In the genomic region with DNA sequence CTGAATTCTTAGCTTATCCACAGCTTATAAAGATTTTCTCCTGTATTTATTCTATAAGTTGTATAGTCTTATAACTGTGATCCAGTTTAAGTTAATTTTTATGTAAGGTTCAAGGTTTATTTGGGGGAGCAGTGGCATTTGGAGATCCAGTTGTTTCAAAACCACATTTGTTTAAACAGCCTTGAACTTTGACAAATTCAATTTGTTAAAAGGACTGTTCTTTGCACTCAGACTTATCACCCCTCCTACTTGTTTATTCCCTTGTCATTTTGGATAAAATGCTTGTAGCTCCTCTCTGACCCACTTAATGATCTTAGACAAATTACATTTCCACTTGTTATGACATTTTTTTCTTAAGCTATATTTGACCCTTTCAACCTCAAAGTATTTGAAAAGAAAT, we compare ENCODE assay signal across 1 cellular context.
TF ChIP-seq lines count a peak whose summit lies in the region.

No MANE protein-coding gene starts in this region.

TF ChIP-seq in HepG2, 621 proteins besides CTCF, POLR2A, EP300 and RAD21 (continued from another document and continues in another):
- TF ChIP-seq CEBPZ (IDR thresholded peaks at IDR 0.05; ENCODE audit: low read length) = no peak
- no peak for TF ChIP-seq PCBP2 (optimal IDR thresholded peaks at IDR 0.05; ENCODE audit: low read depth, low read length, poor library complexity, severe bottlenecking)
- TF ChIP-seq, protein P1, sequence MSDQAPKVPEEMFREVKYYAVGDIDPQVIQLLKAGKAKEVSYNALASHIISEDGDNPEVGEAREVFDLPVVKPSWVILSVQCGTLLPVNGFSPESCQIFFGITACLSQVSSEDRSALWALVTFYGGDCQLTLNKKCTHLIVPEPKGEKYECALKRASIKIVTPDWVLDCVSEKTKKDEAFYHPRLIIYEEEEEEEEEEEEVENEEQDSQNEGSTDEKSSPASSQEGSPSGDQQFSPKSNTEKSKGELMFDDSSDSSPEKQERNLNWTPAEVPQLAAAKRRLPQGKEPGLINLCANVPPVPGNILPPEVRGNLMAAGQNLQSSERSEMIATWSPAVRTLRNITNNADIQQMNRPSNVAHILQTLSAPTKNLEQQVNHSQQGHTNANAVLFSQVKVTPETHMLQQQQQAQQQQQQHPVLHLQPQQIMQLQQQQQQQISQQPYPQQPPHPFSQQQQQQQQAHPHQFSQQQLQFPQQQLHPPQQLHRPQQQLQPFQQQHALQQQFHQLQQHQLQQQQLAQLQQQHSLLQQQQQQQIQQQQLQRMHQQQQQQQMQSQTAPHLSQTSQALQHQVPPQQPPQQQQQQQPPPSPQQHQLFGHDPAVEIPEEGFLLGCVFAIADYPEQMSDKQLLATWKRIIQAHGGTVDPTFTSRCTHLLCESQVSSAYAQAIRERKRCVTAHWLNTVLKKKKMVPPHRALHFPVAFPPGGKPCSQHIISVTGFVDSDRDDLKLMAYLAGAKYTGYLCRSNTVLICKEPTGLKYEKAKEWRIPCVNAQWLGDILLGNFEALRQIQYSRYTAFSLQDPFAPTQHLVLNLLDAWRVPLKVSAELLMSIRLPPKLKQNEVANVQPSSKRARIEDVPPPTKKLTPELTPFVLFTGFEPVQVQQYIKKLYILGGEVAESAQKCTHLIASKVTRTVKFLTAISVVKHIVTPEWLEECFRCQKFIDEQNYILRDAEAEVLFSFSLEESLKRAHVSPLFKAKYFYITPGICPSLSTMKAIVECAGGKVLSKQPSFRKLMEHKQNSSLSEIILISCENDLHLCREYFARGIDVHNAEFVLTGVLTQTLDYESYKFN (CRISPR knock-in tag; conservative IDR thresholded peaks at IDR 0.05) = peak; percentile 86
- TF ChIP-seq, protein P2, sequence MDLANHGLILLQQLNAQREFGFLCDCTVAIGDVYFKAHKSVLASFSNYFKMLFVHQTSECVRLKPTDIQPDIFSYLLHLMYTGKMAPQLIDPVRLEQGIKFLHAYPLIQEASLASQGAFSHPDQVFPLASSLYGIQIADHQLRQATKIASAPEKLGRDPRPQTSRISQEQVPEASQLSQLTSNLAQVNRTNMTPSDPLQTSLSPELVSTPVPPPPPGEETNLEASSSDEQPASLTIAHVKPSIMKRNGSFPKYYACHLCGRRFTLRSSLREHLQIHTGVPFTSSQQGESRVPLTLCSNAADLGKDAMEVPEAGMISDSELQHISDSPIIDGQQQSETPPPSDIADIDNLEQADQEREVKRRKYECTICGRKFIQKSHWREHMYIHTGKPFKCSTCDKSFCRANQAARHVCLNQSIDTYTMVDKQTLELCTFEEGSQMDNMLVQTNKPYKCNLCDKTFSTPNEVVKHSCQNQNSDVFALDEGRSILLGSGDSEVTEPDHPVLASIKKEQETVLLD (CRISPR knock-in tag; IDR thresholded peaks at IDR 0.05; ENCODE audit: low read depth) = no peak
- TF ChIP-seq KAT7 (CRISPR knock-in tag; IDR thresholded peaks at IDR 0.05; ENCODE audit: borderline replicate concordance) = no peak
- no peak for TF ChIP-seq IRF1 (CRISPR knock-in tag; IDR thresholded peaks at IDR 0.05; ENCODE audit: low read depth)
- no peak for TF ChIP-seq JDP2 (CRISPR knock-in tag; IDR thresholded peaks at IDR 0.05; ENCODE audit: borderline replicate concordance)
- TF ChIP-seq SMC3 (IDR thresholded peaks at IDR 0.05; ENCODE audit: low read length) = no peak
- TF ChIP-seq ZNF883 (CRISPR knock-in tag; IDR thresholded peaks at IDR 0.05; ENCODE audit: not compliant biosample characterization) = no peak
- no peak for TF ChIP-seq ZNF101 (CRISPR knock-in tag; IDR thresholded peaks at IDR 0.05; ENCODE audit: borderline replicate concordance, low read depth)
- TF ChIP-seq CBFB (CRISPR knock-in tag; IDR thresholded peaks at IDR 0.05) = peak; percentile 73
- TF ChIP-seq FOXA1 (IDR thresholded peaks at IDR 0.05) = no peak
- peak; percentile 30; the same call in 1 of the 2 replicates for TF ChIP-seq FOXA1 (CRISPR knock-in tag; IDR thresholded peaks at IDR 0.05)
- no peak for TF ChIP-seq ZNF841 (CRISPR knock-in tag; IDR thresholded peaks at IDR 0.05; ENCODE audit: borderline replicate concordance)
- no peak for TF ChIP-seq POLR2AphosphoS5 (IDR thresholded peaks at IDR 0.05; ENCODE audit: low read depth, low read length)
- no peak for TF ChIP-seq TFDP1 (CRISPR knock-in tag; IDR thresholded peaks at IDR 0.05; ENCODE audit: borderline replicate concordance)
- TF ChIP-seq NFKBIZ (CRISPR knock-in tag; IDR thresholded peaks at IDR 0.05) = no peak
- TF ChIP-seq, protein P3, sequence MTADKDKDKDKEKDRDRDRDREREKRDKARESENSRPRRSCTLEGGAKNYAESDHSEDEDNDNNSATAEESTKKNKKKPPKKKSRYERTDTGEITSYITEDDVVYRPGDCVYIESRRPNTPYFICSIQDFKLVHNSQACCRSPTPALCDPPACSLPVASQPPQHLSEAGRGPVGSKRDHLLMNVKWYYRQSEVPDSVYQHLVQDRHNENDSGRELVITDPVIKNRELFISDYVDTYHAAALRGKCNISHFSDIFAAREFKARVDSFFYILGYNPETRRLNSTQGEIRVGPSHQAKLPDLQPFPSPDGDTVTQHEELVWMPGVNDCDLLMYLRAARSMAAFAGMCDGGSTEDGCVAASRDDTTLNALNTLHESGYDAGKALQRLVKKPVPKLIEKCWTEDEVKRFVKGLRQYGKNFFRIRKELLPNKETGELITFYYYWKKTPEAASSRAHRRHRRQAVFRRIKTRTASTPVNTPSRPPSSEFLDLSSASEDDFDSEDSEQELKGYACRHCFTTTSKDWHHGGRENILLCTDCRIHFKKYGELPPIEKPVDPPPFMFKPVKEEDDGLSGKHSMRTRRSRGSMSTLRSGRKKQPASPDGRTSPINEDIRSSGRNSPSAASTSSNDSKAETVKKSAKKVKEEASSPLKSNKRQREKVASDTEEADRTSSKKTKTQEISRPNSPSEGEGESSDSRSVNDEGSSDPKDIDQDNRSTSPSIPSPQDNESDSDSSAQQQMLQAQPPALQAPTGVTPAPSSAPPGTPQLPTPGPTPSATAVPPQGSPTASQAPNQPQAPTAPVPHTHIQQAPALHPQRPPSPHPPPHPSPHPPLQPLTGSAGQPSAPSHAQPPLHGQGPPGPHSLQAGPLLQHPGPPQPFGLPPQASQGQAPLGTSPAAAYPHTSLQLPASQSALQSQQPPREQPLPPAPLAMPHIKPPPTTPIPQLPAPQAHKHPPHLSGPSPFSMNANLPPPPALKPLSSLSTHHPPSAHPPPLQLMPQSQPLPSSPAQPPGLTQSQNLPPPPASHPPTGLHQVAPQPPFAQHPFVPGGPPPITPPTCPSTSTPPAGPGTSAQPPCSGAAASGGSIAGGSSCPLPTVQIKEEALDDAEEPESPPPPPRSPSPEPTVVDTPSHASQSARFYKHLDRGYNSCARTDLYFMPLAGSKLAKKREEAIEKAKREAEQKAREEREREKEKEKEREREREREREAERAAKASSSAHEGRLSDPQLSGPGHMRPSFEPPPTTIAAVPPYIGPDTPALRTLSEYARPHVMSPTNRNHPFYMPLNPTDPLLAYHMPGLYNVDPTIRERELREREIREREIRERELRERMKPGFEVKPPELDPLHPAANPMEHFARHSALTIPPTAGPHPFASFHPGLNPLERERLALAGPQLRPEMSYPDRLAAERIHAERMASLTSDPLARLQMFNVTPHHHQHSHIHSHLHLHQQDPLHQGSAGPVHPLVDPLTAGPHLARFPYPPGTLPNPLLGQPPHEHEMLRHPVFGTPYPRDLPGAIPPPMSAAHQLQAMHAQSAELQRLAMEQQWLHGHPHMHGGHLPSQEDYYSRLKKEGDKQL (CRISPR knock-in tag; IDR thresholded peaks at IDR 0.05; ENCODE audit: low read depth) = peak; percentile 61
- TF ChIP-seq ZBTB40 (IDR thresholded peaks at IDR 0.05) = no peak
- TF ChIP-seq ZBTB40 (CRISPR knock-in tag; IDR thresholded peaks at IDR 0.05) = no peak
- TF ChIP-seq SP5 (CRISPR knock-in tag; IDR thresholded peaks at IDR 0.05; ENCODE audit: borderline replicate concordance, low read depth) = peak; percentile 94
- no peak for TF ChIP-seq PRMT3 (CRISPR knock-in tag; IDR thresholded peaks at IDR 0.05; ENCODE audit: borderline replicate concordance, low read depth)
- TF ChIP-seq ZNF468 (CRISPR knock-in tag; IDR thresholded peaks at IDR 0.05) = no peak
- TF ChIP-seq ZSCAN29 (CRISPR knock-in tag; conservative IDR thresholded peaks at IDR 0.05) = no peak
